In the genomic region with DNA sequence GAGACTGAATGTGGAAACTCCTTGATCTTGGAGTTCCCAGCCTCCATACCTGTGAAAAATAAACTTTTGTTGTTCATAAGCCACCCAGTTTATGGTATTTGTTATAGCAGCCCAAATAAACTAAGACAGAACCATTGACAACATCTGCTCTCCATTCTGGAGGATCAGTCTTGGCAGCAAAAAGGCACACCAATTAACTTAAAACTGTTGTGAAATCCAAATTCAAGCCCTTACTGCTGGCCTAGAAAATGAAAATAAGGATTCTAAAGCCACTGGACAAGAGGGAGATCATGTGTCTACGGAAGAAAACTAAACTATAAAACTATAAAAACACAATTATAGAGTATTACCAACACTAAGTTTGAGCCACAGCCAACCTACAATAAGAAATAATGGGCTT, we compare ENCODE assay signal across 22 cellular contexts.
"Had no signal": no experiment of that assay in that cellular context is flagged by ENCODE, and none has a peak within 500 bp of the region (broad histone marks: within the 10 kb centered on the region; RNA-seq: fewer than 3 reads in every experiment).

No MANE protein-coding gene starts in this region.

- H3K4me3 Mint-ChIP-seq: dendritic cell treated with granulocyte-macrophage colony-stimulating factor and Interleukin-4, amounts not matched to agents 40 ng/mL and 50 ng/mL, for 4 days; effector memory CD8-positive, alpha-beta T cell; naive thymus-derived CD8-positive, alpha-beta T cell; stimulated activated memory B cell treated with anti-CD40 and anti-IgM and Interleukin-4, amounts not matched to agents 10 μg/mL and 1 μg/mL and 100 μg/mL, for 72 hours; stimulated activated naive CD8-positive, alpha-beta T cell treated with anti-CD3 and anti-CD28 coated beads, Interleukin-15, Interleukin-2, amounts not matched to agents 100 ng/mL and 50 ng/mL, for 24 hours had no signal

- DNase-seq: effector memory CD8-positive, alpha-beta T cell; heart right ventricle; hypothalamus; kidney glomerular epithelial cell; mammary epithelial cell; naive thymus-derived CD8-positive, alpha-beta T cell; retina; right lobe of liver; spleen; stimulated activated CD4-positive, alpha-beta T cell treated with anti-CD3 and anti-CD28 coated beads, Interleukin-15, amount 100 ng/mL, for 24 hours; stimulated activated CD4-positive, alpha-beta T cell treated with anti-CD3 and anti-CD28 coated beads, Interleukin-1b, Interleukin-23, amount 100 ng/mL, for 48 hours; stimulated activated CD4-positive, alpha-beta T cell treated with anti-CD3 and anti-CD28 coated beads, Interleukin-4, amount 100 ng/mL, for 24 hours; substantia nigra; transverse colon had no signal

- H3K27me3 Mint-ChIP-seq: dendritic cell treated with granulocyte-macrophage colony-stimulating factor and Interleukin-4, amounts not matched to agents 40 ng/mL and 50 ng/mL, for 4 days; effector memory CD8-positive, alpha-beta T cell; naive thymus-derived CD8-positive, alpha-beta T cell; stimulated activated memory B cell treated with anti-CD40 and anti-IgM and Interleukin-4, amounts not matched to agents 10 μg/mL and 1 μg/mL and 100 μg/mL, for 72 hours; stimulated activated naive CD8-positive, alpha-beta T cell treated with anti-CD3 and anti-CD28 coated beads, Interleukin-15, Interleukin-2, amounts not matched to agents 100 ng/mL and 50 ng/mL, for 24 hours had no signal

- H3K36me3 ChIP-seq: esophagus muscularis mucosa, heart right ventricle, neutrophil, right lobe of liver, spleen, thoracic aorta, transverse colon had no signal

- H3K36me3 Mint-ChIP-seq: naive thymus-derived CD8-positive, alpha-beta T cell; stimulated activated memory B cell treated with anti-CD40 and anti-IgM and Interleukin-4, amounts not matched to agents 10 μg/mL and 1 μg/mL and 100 μg/mL, for 72 hours had no signal

- H3K9me3 ChIP-seq: esophagus muscularis mucosa, neutrophil, psoas muscle, right lobe of liver, spleen, thoracic aorta, transverse colon had no signal

- H3K4me3 ChIP-seq: esophagus muscularis mucosa, heart right ventricle, psoas muscle, right lobe of liver, spleen, thoracic aorta, transverse colon had no signal

- H3K9me3 Mint-ChIP-seq: stimulated activated memory B cell treated with anti-CD40 and anti-IgM and Interleukin-4, amounts not matched to agents 10 μg/mL and 1 μg/mL and 100 μg/mL, for 72 hours; stimulated activated naive CD8-positive, alpha-beta T cell treated with anti-CD3 and anti-CD28 coated beads, Interleukin-15, Interleukin-2, amounts not matched to agents 100 ng/mL and 50 ng/mL, for 24 hours had no signal

- H3K27ac Mint-ChIP-seq: dendritic cell treated with granulocyte-macrophage colony-stimulating factor and Interleukin-4, amounts not matched to agents 40 ng/mL and 50 ng/mL, for 4 days; effector memory CD8-positive, alpha-beta T cell; naive thymus-derived CD8-positive, alpha-beta T cell; stimulated activated memory B cell treated with anti-CD40 and anti-IgM and Interleukin-4, amounts not matched to agents 10 μg/mL and 1 μg/mL and 100 μg/mL, for 72 hours; stimulated activated naive CD8-positive, alpha-beta T cell treated with anti-CD3 and anti-CD28 coated beads, Interleukin-15, Interleukin-2, amounts not matched to agents 100 ng/mL and 50 ng/mL, for 24 hours had no signal

- ATAC-seq: effector memory CD8-positive, alpha-beta T cell; heart right ventricle; naive thymus-derived CD8-positive, alpha-beta T cell; psoas muscle; right lobe of liver; stimulated activated memory B cell treated with anti-CD40 and anti-IgM and Interleukin-4, amounts not matched to agents 10 μg/mL and 1 μg/mL and 100 μg/mL, for 72 hours had no signal

- H3K27me3 ChIP-seq: esophagus muscularis mucosa, heart right ventricle, neutrophil, right lobe of liver, spleen, transverse colon had no signal

- H3K4me1 ChIP-seq: esophagus muscularis mucosa, heart right ventricle, psoas muscle, right lobe of liver, spleen, transverse colon had no signal

- H3K27ac ChIP-seq: epithelial cell of prostate, esophagus muscularis mucosa, heart right ventricle, neutrophil, psoas muscle, right lobe of liver, spleen, thoracic aorta, transverse colon had no signal

- H3K4me1 Mint-ChIP-seq: naive thymus-derived CD8-positive, alpha-beta T cell; stimulated activated memory B cell treated with anti-CD40 and anti-IgM and Interleukin-4, amounts not matched to agents 10 μg/mL and 1 μg/mL and 100 μg/mL, for 72 hours had no signal
